12 cellular contexts compared by ENCODE assay signal in genomic region chr7:99560834-99561734, GRCh38. TPM values are rescaled to one million over a fixed set of nuclear protein-coding genes. Genes with fewer than 3 reads are reported as not detected.
DNase-seq lines count a peak whose midpoint lies in the region; ATAC-seq, FAIRE-seq and TF ChIP-seq lines count a peak whose summit lies in the region.
"Had no signal": no experiment of that assay in that cellular context is flagged by ENCODE, and none has a peak within 500 bp of the region (broad histone marks: within the 10 kb centered on the region; RNA-seq: fewer than 3 reads in every experiment).

No MANE protein-coding gene starts in this region.

- peak overlapping the region; percentile 66 for H3K4me3 Mint-ChIP-seq in progenitor cell of endocrine pancreas (ENCODE audit: low read depth)

- H3K9me3 Mint-ChIP-seq in progenitor cell of endocrine pancreas (ENCODE audit: low read depth): no peaks in the 10 kb centered on the region

- no peak for ATAC-seq in HG02798 (IDR thresholded peaks at IDR 0.05; ENCODE audit: poor library complexity, unreplicated experiment)

- H3K36me3 Mint-ChIP-seq in progenitor cell of endocrine pancreas (ENCODE audit: insufficient read depth): peaks cover 30% of the 10 kb centered on the region

- TF ChIP-seq CTCF in epithelial cell of esophagus (IDR thresholded peaks at IDR 0.05; ENCODE audit: insufficient read depth, low read depth, low read length, missing control alignments) (no peak), progenitor cell of endocrine pancreas (IDR thresholded peaks at IDR 0.05; ENCODE audit: unreplicated experiment) (no peak)

- H3K4me1 Mint-ChIP-seq in progenitor cell of endocrine pancreas (ENCODE audit: low read depth): peaks cover 13% of the 10 kb centered on the region

- no peak for FAIRE-seq in urothelium cell line (lab: Jason Lieb, UNC)

- no peak overlapping the region for H3K4me3 ChIP-seq in epithelial cell of esophagus (ENCODE audit: low read length)
- H3K4me3 ChIP-seq: thyroid gland had no signal

- peak overlapping the region; percentile 73 for H3K27ac Mint-ChIP-seq in progenitor cell of endocrine pancreas

- no peaks in the 10 kb centered on the region for H3K27me3 Mint-ChIP-seq in progenitor cell of endocrine pancreas

- DNase-seq in SIG-M5 treated with dmso at 0.1 percent for 504 hours (lab: John Stamatoyannopoulos, UW; ENCODE audit: unreplicated experiment) (peak; percentile 33), SIG-M5 (lab: John Stamatoyannopoulos, UW) (no peak), RKO (ENCODE audit: low spot score) (peak; percentile 39), epithelial cell of esophagus (ENCODE audit: low read depth) (peak; percentile 91), progenitor cell of endocrine pancreas (ENCODE audit: low spot score, unreplicated experiment) (no peak), urothelium cell line (ENCODE audit: low spot score) (no peak), iPS-NIHi11 (ENCODE audit: low spot score) (no peak)
- DNase-seq: 8988T; central memory CD4-positive, alpha-beta T cell; KG1; thyroid gland had no signal

RNA-seq across cellular contexts. Expression of gene ZNF655, which starts 2.6 kb away (rescaled TPM):
- 70.9 and 72.6 TPM in 2 replicates for total RNA-seq in progenitor cell of endocrine pancreas

RNA-seq across cellular contexts. Expression of gene FAM200A, which starts 9.2 kb away (rescaled TPM):
- total RNA-seq in progenitor cell of endocrine pancreas: 12.5 and 12.9 TPM in 2 replicates

RNA-seq across cellular contexts. Expression of gene TMEM225B, which starts 37.0 kb away (rescaled TPM):
- 0.91 and 1.4 TPM in 2 replicates for total RNA-seq in progenitor cell of endocrine pancreas

RNA-seq across cellular contexts. Expression of gene ZSCAN25, which starts 55.7 kb away (rescaled TPM):
- total RNA-seq in progenitor cell of endocrine pancreas: 26.4 and 27.9 TPM in 2 replicates

RNA-seq across cellular contexts. Expression of gene ZKSCAN5, which starts 56.6 kb away (rescaled TPM):
- 14.7 and 15.2 TPM in 2 replicates for total RNA-seq in progenitor cell of endocrine pancreas

Comparison
In these comparisons a context has a peak if more than half of its experiments do, and no peak if none do; other contexts are left out.
1. DNase-seq: peak in SIG-M5 treated with dmso at 0.1 percent for 504 hours (single experiment), RKO (single experiment) and epithelial cell of esophagus (single experiment); none in SIG-M5 (single experiment), progenitor cell of endocrine pancreas (single experiment), urothelium cell line (single experiment) and iPS-NIHi11 (single experiment).